Comparison of ENCODE assay signal across 1 cellular context in the genomic region with DNA sequence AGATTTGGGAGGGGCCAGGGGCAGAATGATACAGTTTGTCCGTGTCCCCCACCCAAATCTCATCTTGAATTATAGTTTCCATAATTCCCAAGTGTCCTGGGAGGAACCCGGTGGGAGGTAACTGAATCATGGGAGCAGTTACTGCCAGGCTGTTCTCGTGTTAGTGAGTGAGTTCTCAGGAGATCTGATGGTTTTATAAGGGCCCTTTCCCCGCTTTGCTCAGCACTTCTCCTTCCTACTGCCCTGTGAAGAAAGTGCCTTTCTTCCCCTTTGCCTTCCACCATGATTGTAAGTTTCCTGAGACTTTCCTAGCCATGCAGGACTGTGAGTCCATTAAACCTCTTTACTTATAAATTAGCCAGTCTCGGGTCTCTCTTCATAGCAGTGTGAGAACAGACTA.
TF ChIP-seq lines count a peak whose summit lies in the region.

No MANE protein-coding gene starts in this region.

TF ChIP-seq in SK-N-SH, 30 proteins besides CTCF, POLR2A, EP300 and RAD21 (continued from another document):
- TF ChIP-seq, protein P1, sequence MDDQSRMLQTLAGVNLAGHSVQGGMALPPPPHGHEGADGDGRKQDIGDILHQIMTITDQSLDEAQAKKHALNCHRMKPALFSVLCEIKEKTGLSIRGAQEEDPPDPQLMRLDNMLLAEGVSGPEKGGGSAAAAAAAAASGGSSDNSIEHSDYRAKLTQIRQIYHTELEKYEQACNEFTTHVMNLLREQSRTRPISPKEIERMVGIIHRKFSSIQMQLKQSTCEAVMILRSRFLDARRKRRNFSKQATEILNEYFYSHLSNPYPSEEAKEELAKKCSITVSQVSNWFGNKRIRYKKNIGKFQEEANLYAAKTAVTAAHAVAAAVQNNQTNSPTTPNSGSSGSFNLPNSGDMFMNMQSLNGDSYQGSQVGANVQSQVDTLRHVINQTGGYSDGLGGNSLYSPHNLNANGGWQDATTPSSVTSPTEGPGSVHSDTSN (IDR thresholded peaks at IDR 0.05), result no peak
- no peak for TF ChIP-seq YY1 (IDR thresholded peaks at IDR 0.05; ENCODE audit: low read depth)
- TF ChIP-seq EZH2phosphoT487 (IDR thresholded peaks at IDR 0.05; ENCODE audit: borderline replicate concordance, low read depth), result no peak
- TF ChIP-seq NRF1 (IDR thresholded peaks at IDR 0.05; ENCODE audit: low read depth, low read length), result no peak
- TF ChIP-seq POLR2AphosphoS5 (IDR thresholded peaks at IDR 0.05; ENCODE audit: low read depth, low read length), result no peak
- TF ChIP-seq TEAD4 (IDR thresholded peaks at IDR 0.05; ENCODE audit: borderline replicate concordance, insufficient read depth), result no peak
- TF ChIP-seq SMC3 (IDR thresholded peaks at IDR 0.05; ENCODE audit: low read depth, low read length), result no peak
